8 cellular contexts compared by ENCODE assay signal in the genomic region with DNA sequence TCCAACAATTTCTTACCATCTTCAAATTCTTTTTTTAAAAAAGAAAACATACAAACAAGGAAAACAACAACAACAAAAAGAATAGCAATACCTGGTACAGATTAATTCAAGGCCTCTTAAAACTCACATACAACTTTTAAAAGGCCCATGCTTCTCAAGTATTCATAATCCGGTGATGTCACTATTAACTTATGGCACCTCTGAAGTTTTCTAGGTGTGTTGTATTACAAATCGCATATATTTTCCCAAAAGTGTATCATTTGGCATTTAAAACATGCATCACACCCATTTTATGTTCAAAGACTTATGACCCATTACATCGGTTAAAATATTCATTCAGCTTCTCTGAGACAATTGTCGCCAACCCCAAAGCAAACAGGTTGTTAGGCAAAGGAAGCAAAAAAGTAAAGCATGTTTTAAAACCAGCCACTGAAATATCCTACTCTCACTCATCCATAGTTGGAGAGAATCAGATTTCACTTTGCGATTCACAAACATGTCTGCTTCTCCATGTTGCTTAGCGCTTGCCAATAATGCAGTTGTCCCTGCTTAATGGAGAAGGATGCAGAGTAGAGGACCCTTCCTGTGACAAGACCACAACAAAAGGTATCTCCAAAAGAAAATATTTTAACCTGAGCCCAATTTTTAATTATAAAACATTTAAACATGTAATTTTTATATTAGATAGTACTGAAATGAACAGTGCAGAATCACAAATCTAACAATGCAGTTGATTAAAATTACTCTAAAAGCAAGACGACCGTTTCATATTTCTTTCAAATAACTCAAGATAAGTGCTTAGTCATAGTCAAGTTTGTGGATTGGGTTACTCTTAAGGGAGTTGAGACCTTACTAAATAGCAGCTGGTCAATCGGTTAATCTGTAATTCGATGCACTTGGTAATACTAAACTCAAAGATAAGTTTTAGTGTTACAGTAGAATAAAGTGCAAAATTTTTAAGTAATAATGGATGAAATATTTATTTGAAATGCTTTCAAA. TPM values are rescaled to one million over a fixed set of nuclear protein-coding genes. Genes with fewer than 3 reads are reported as not detected.
DNase-seq lines count a peak whose midpoint lies in the region; TF ChIP-seq lines count a peak whose summit lies in the region.

No MANE protein-coding gene starts in this region.

- H3K4me3 ChIP-seq in mucosa of rectum (ENCODE audit: low read length in 2 of 2), result peak overlapping the region; percentile 94 to 95

- H3K27ac ChIP-seq in mucosa of rectum (ENCODE audit: low read depth in 2 of 2, low read length in 2 of 2), result peak overlapping the region in 1 of 2 donors; percentile 99

- H3K36me3 Mint-ChIP-seq in chondrocyte (ENCODE audit: low read depth), result peaks cover 10% of the 10 kb centered on the region

- DNase-seq in SHP77 (lab: John Stamatoyannopoulos, UW) (peak; percentile 1 to 13), SHP77 treated with DMSO at 0.1 percent for 48 hours (lab: John Stamatoyannopoulos, UW) (no peak), NCI-H69 (lab: John Stamatoyannopoulos, UW) (peak; percentile 56), chondrocyte (ENCODE audit: low spot score) (no peak), C1 segment of cervical spinal cord (lab: John Stamatoyannopoulos, UW) (no peak)
- DNase-seq in stimulated activated CD4-positive, alpha-beta T cell treated with anti-CD3 and anti-CD28 coated beads, Interleukin-4, amount 100 ng/mL, for 4 hours, result no peak
- DNase-seq in stimulated activated CD4-positive, alpha-beta T cell treated with anti-CD3 and anti-CD28 coated beads, Interleukin-12 subunit alpha, Interleukin-12 subunit beta, amount 100 ng/mL, for 4 hours, result no peak

- no peaks in the 10 kb centered on the region for H3K27me3 ChIP-seq in mucosa of rectum (ENCODE audit: control insufficient read depth in 2 of 2, insufficient read depth in 2 of 2, low read length in 2 of 2)

- peak overlapping the region; percentile 91 for H3K4me3 Mint-ChIP-seq in chondrocyte (ENCODE audit: unreplicated experiment)

- H3K9ac ChIP-seq in mucosa of rectum (ENCODE audit: low read depth in 1 of 2, low read length in 2 of 2), result peak overlapping the region; percentile 93 to 99

- no peaks in the 10 kb centered on the region for H3K9me3 Mint-ChIP-seq in chondrocyte (ENCODE audit: low read depth)

- peak overlapping the region; percentile 97 for H3K27ac Mint-ChIP-seq in chondrocyte (ENCODE audit: unreplicated experiment)

- H3K4me1 ChIP-seq in mucosa of rectum (ENCODE audit: control insufficient read depth in 2 of 2, insufficient read depth in 2 of 2, low read length in 2 of 2), result peaks cover 28 to 37% of the 10 kb centered on the region in 2 donors

- peaks cover 16 to 19% of the 10 kb centered on the region in 2 donors for H3K36me3 ChIP-seq in mucosa of rectum (ENCODE audit: control insufficient read depth in 2 of 2, insufficient read depth in 2 of 2, low read length in 2 of 2)

- H3K4me1 Mint-ChIP-seq in chondrocyte (ENCODE audit: low read depth), result peaks cover 32% of the 10 kb centered on the region

- no peaks in the 10 kb centered on the region for H3K9me3 ChIP-seq in mucosa of rectum (ENCODE audit: control insufficient read depth in 2 of 2, low read length in 2 of 2)

- no peaks in the 10 kb centered on the region for H3K27me3 Mint-ChIP-seq in chondrocyte (ENCODE audit: low read depth)

- TF ChIP-seq CTCF in chondrocyte (IDR thresholded peaks at IDR 0.05), result no peak

RNA-seq across cellular contexts. Expression of a gene that starts 1.6 kb away (rescaled TPM):
- total RNA-seq in chondrocyte, result 248 to 338 TPM (median 256 TPM) in 3 replicates

RNA-seq across cellular contexts. Expression of a gene that starts 50.7 kb away (rescaled TPM):
- 109 to 113 TPM (median 113 TPM) in 3 replicates for total RNA-seq in chondrocyte

Comparison
In these comparisons a context has a peak if more than half of its experiments do, and no peak if none do; other contexts are left out.
1. DNase-seq: peak in SHP77 (2 of 2) and NCI-H69 (single experiment); none in SHP77 treated with DMSO at 0.1 percent for 48 hours (single experiment), chondrocyte (single experiment), stimulated activated CD4-positive, alpha-beta T cell treated with anti-CD3 and anti-CD28 coated beads, Interleukin-4, amount 100 ng/mL, for 4 hours (0 of 2), C1 segment of cervical spinal cord (0 of 14) and stimulated activated CD4-positive, alpha-beta T cell treated with anti-CD3 and anti-CD28 coated beads, Interleukin-12 subunit alpha, Interleukin-12 subunit beta, amount 100 ng/mL, for 4 hours (single experiment).